Comparison of ENCODE assay signal across 22 cellular contexts in genomic region chr6:31460361-31461025, GRCh38. TPM values are rescaled to one million over a fixed set of nuclear protein-coding genes. Genes with fewer than 3 reads are reported as not detected.
"Had no signal": no experiment of that assay in that cellular context is flagged by ENCODE, and none has a peak within 500 bp of the region (broad histone marks: within the 10 kb centered on the region; RNA-seq: fewer than 3 reads in every experiment).

No MANE protein-coding gene starts in this region.

- H3K4me3 ChIP-seq: esophagus muscularis mucosa, left ventricle myocardium inferior, lung, psoas muscle, right lobe of liver, suprapubic skin, tibial artery, upper lobe of left lung, uterus had no signal

- ATAC-seq: left cardiac atrium; psoas muscle; right lobe of liver; stimulated activated effector memory CD8-positive, alpha-beta T cell treated with anti-CD3 and anti-CD28 coated beads, Interleukin-12 subunit alpha, Interleukin-12 subunit beta, amount 100 ng/mL, for 72 hours; stimulated activated naive CD8-positive, alpha-beta T cell treated with anti-CD3 and anti-CD28 coated beads, Interleukin-15, Interleukin-2, amounts not matched to agents 100 U/mL and 50 U/mL, for 24 hours had no signal

- H3K36me3 ChIP-seq: esophagus muscularis mucosa, left ventricle myocardium inferior, right lobe of liver, suprapubic skin, tibial artery, upper lobe of left lung, uterus had no signal

- H3K9me3 Mint-ChIP-seq: naive B cell; stimulated activated effector memory CD8-positive, alpha-beta T cell treated with anti-CD3 and anti-CD28 coated beads, Interleukin-12 subunit alpha, Interleukin-12 subunit beta, amount 100 ng/mL, for 72 hours had no signal

- DNase-seq: effector memory CD4-positive, alpha-beta T cell; kidney; left cardiac atrium; left ventricle myocardium inferior; mesenchymal stem cell; naive B cell; psoas muscle; retina; right lobe of liver; stimulated activated CD4-positive, alpha-beta T cell treated with anti-CD3 and anti-CD28 coated beads, Interleukin-4, amount 100 ng/mL, for 1 hour; stimulated activated CD8-positive, alpha-beta memory T cell treated with anti-CD3 and anti-CD28 coated beads, Interleukin-4, amount 100 ng/mL, for 48 hours; stimulated activated naive CD8-positive, alpha-beta T cell treated with anti-CD3 and anti-CD28 coated beads, Interleukin-15, Interleukin-2, amounts not matched to agents 100 U/mL and 50 U/mL, for 24 hours; tibial artery; upper lobe of left lung; uterus had no signal

- H3K4me3 Mint-ChIP-seq: stimulated activated effector memory CD8-positive, alpha-beta T cell treated with anti-CD3 and anti-CD28 coated beads, Interleukin-12 subunit alpha, Interleukin-12 subunit beta, amount 100 ng/mL, for 72 hours had no signal

- FAIRE-seq: endometrium, kidney had no signal

- H3K4me1 ChIP-seq: uterus had no signal

- H3K27ac Mint-ChIP-seq: stimulated activated effector memory CD8-positive, alpha-beta T cell treated with anti-CD3 and anti-CD28 coated beads, Interleukin-12 subunit alpha, Interleukin-12 subunit beta, amount 100 ng/mL, for 72 hours had no signal

- H3K9me3 ChIP-seq: esophagus muscularis mucosa, left ventricle myocardium inferior, neutrophil, psoas muscle, right lobe of liver, suprapubic skin, tibial artery, upper lobe of left lung, uterus had no signal

- H3K27me3 ChIP-seq: esophagus muscularis mucosa, right lobe of liver, suprapubic skin, tibial artery, upper lobe of left lung, uterus had no signal

- H3K27ac ChIP-seq: esophagus muscularis mucosa, left ventricle myocardium inferior, neutrophil, psoas muscle, right lobe of liver, suprapubic skin, tibial artery, upper lobe of left lung, uterus had no signal

RNA-seq across cellular contexts. Expression of gene MICB, which starts 37.5 kb away (rescaled TPM):
- polyA plus RNA-seq: neural cell had no signal
